In the genomic region with DNA sequence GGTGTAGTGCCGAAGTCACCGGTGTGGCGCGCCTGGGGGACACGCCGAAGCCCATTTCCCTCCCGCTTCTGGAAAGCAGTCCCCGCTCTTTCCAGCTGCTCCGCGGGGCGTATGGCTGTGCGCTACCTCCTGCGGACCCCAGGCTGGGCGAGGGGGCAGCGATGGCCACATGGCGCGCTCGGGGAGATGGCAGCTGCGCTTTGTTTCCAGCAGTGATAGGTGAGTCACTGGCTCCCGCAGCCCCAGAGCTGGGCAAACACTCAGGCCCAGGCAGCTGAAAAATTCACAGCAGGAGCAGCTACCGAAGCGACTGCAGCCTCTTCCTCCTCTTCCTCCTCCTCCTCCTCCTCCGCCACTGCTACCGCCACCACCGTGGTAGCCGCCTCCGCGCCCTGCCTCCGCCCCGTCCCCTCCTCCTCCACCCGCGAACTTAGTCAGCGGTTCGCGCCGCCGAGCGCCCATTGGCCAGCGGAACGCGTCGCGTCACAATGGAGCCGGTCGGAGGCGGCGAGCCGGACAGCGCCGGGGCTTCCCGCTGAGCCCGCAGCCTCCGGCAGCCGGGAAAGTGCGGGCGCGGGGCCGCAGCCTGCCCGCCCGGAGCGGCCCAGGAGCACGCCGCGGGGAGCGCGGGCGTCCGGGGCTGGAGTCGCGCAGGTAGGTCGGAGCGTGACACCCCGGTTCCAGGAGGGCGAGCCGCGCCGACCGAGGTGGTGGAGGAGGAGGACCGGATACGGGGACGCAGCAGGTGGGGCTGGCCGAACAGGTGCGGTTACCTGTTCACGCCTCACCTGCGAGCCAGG, we compare ENCODE assay signal across 1 cellular context.
A peak's percentile ranks its signal among the peaks of the same experiment; 100 is the strongest.
TF ChIP-seq lines count a peak whose summit lies in the region.

Gene LRRC8B, plus strand, starts transcription at position 461 of the 800 bp plus-strand sequence. CDS start 57,822 bp downstream, outside the sequence.

TF ChIP-seq in HepG2, 621 proteins besides CTCF, POLR2A, EP300 and RAD21 (continued from another document and continues in another):
- TF ChIP-seq THAP9 (CRISPR knock-in tag; IDR thresholded peaks at IDR 0.05; ENCODE audit: borderline replicate concordance), result peak; percentile 61; the same call in 1 of the 2 replicates
- TF ChIP-seq, protein P1, sequence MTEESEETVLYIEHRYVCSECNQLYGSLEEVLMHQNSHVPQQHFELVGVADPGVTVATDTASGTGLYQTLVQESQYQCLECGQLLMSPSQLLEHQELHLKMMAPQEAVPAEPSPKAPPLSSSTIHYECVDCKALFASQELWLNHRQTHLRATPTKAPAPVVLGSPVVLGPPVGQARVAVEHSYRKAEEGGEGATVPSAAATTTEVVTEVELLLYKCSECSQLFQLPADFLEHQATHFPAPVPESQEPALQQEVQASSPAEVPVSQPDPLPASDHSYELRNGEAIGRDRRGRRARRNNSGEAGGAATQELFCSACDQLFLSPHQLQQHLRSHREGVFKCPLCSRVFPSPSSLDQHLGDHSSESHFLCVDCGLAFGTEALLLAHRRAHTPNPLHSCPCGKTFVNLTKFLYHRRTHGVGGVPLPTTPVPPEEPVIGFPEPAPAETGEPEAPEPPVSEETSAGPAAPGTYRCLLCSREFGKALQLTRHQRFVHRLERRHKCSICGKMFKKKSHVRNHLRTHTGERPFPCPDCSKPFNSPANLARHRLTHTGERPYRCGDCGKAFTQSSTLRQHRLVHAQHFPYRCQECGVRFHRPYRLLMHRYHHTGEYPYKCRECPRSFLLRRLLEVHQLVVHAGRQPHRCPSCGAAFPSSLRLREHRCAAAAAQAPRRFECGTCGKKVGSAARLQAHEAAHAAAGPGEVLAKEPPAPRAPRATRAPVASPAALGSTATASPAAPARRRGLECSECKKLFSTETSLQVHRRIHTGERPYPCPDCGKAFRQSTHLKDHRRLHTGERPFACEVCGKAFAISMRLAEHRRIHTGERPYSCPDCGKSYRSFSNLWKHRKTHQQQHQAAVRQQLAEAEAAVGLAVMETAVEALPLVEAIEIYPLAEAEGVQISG (CRISPR knock-in tag; IDR thresholded peaks at IDR 0.05), result peak; percentile 65
- TF ChIP-seq SNAI1 (CRISPR knock-in tag; IDR thresholded peaks at IDR 0.05; ENCODE audit: borderline replicate concordance), result peak; percentile 73; the same call in 1 of the 2 replicates
- TF ChIP-seq ZFP91 (CRISPR knock-in tag; IDR thresholded peaks at IDR 0.05; ENCODE audit: borderline replicate concordance), result peak; percentile 58
- no peak for TF ChIP-seq NFIB (CRISPR knock-in tag; IDR thresholded peaks at IDR 0.05; ENCODE audit: borderline replicate concordance)
- TF ChIP-seq IKZF4 (CRISPR knock-in tag; IDR thresholded peaks at IDR 0.05; ENCODE audit: borderline replicate concordance, low read depth, not compliant biosample characterization), result peak; percentile 7
- TF ChIP-seq IKZF5 (CRISPR knock-in tag; IDR thresholded peaks at IDR 0.05), result peak; percentile 19; the same call in 1 of the 2 replicates
- TF ChIP-seq ZSCAN31 (CRISPR knock-in tag; IDR thresholded peaks at IDR 0.05; ENCODE audit: low read depth), result peak; percentile 51; the same call in 1 of the 2 replicates
- 0 out of 2 replicates have a peak, but pooled peaks have one; percentile 31 for TF ChIP-seq ZNF343 (CRISPR knock-in tag; IDR thresholded peaks at IDR 0.05)
- TF ChIP-seq PCBP1 (IDR thresholded peaks at IDR 0.05; ENCODE audit: borderline replicate concordance, low read depth, low read length), result 0 out of 2 replicates have a peak, but pooled peaks have one; percentile 95
- TF ChIP-seq ZFP37 (CRISPR knock-in tag; IDR thresholded peaks at IDR 0.05; ENCODE audit: borderline replicate concordance), result no peak
- TF ChIP-seq ZNF451 (CRISPR knock-in tag; IDR thresholded peaks at IDR 0.05), result peak; percentile 65; the same call in 1 of the 2 replicates
- 0 out of 2 replicates have a peak, but pooled peaks have one; percentile 41 for TF ChIP-seq ZNF256 (CRISPR knock-in tag; conservative IDR thresholded peaks at IDR 0.05)
- TF ChIP-seq YY1 (IDR thresholded peaks at IDR 0.05; ENCODE audit: insufficient read depth, insufficient replicate concordance, low read depth, low read length), result peak; percentile 81
- TF ChIP-seq, protein P2, sequence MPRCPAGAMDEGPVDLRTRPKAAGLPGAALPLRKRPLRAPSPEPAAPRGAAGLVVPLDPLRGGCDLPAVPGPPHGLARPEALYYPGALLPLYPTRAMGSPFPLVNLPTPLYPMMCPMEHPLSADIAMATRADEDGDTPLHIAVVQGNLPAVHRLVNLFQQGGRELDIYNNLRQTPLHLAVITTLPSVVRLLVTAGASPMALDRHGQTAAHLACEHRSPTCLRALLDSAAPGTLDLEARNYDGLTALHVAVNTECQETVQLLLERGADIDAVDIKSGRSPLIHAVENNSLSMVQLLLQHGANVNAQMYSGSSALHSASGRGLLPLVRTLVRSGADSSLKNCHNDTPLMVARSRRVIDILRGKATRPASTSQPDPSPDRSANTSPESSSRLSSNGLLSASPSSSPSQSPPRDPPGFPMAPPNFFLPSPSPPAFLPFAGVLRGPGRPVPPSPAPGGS (CRISPR knock-in tag; IDR thresholded peaks at IDR 0.05), result peak; percentile 84; the same call in 1 of the 2 replicates
- no peak for TF ChIP-seq SP140L (CRISPR knock-in tag; IDR thresholded peaks at IDR 0.05; ENCODE audit: borderline replicate concordance)
- 0 out of 2 replicates have a peak, but pooled peaks have one; percentile 60 for TF ChIP-seq ZNF660 (CRISPR knock-in tag; IDR thresholded peaks at IDR 0.05; ENCODE audit: borderline replicate concordance, low read depth)
- TF ChIP-seq THAP11 (CRISPR knock-in tag; IDR thresholded peaks at IDR 0.05), result no peak
- peak; percentile 29; the same call in 1 of the 2 replicates for TF ChIP-seq KAT8 (CRISPR knock-in tag; IDR thresholded peaks at IDR 0.05)
- peak; percentile 63; the same call in 1 of the 2 replicates for TF ChIP-seq ZNF567 (CRISPR knock-in tag; IDR thresholded peaks at IDR 0.05; ENCODE audit: borderline replicate concordance)
- peak; percentile 70; the same call in 1 of the 2 replicates for TF ChIP-seq ZNF441 (CRISPR knock-in tag; IDR thresholded peaks at IDR 0.05; ENCODE audit: borderline replicate concordance)
- TF ChIP-seq ZNF556 (CRISPR knock-in tag; IDR thresholded peaks at IDR 0.05; ENCODE audit: borderline replicate concordance), result peak; percentile 36; the same call in 1 of the 2 replicates
- TF ChIP-seq ATF7 (IDR thresholded peaks at IDR 0.05), result no peak
- 0 out of 2 replicates have a peak, but pooled peaks have one; percentile 59 for TF ChIP-seq ATF7 (CRISPR knock-in tag; IDR thresholded peaks at IDR 0.05)
- TF ChIP-seq ZNF709 (CRISPR knock-in tag; IDR thresholded peaks at IDR 0.05), result peak; percentile 82
- no peak for TF ChIP-seq ZNF124 (CRISPR knock-in tag; IDR thresholded peaks at IDR 0.05)
- no peak for TF ChIP-seq MZF1 (CRISPR knock-in tag; IDR thresholded peaks at IDR 0.05; ENCODE audit: borderline replicate concordance)
- TF ChIP-seq ZBTB7A (CRISPR knock-in tag; IDR thresholded peaks at IDR 0.05), result peak; percentile 67; the same call in 1 of the 2 replicates
- TF ChIP-seq REL (CRISPR knock-in tag; conservative IDR thresholded peaks at IDR 0.05), result no peak; the same call in 1 of the 2 replicates
- no peak for TF ChIP-seq ZNF3 (CRISPR knock-in tag; IDR thresholded peaks at IDR 0.05)
- peak; percentile 36; the same call in 1 of the 2 replicates for TF ChIP-seq PHF21A (CRISPR knock-in tag; IDR thresholded peaks at IDR 0.05)
- TF ChIP-seq TRIM24 (CRISPR knock-in tag; IDR thresholded peaks at IDR 0.05), result no peak
- peak; percentile 74 for TF ChIP-seq ZFY (CRISPR knock-in tag; IDR thresholded peaks at IDR 0.05)
- peak; percentile 42; the same call in 1 of the 2 replicates for TF ChIP-seq HDAC1 (CRISPR knock-in tag; IDR thresholded peaks at IDR 0.05)
- TF ChIP-seq PHF8 (CRISPR knock-in tag; IDR thresholded peaks at IDR 0.05), result peak; percentile 73
- TF ChIP-seq, protein P3, sequence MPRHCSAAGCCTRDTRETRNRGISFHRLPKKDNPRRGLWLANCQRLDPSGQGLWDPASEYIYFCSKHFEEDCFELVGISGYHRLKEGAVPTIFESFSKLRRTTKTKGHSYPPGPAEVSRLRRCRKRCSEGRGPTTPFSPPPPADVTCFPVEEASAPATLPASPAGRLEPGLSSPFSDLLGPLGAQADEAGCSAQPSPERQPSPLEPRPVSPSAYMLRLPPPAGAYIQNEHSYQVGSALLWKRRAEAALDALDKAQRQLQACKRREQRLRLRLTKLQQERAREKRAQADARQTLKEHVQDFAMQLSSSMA (CRISPR knock-in tag; IDR thresholded peaks at IDR 0.05), result peak; percentile 53
- TF ChIP-seq GTF2F1 (IDR thresholded peaks at IDR 0.05; ENCODE audit: low read length), result peak; percentile 26; the same call in 1 of the 2 replicates
- TF ChIP-seq ZNF563 (CRISPR knock-in tag; IDR thresholded peaks at IDR 0.05), result 0 out of 2 replicates have a peak, but pooled peaks have one; percentile 35
- TF ChIP-seq ZNF251 (CRISPR knock-in tag; IDR thresholded peaks at IDR 0.05), result no peak
- TF ChIP-seq ZSCAN9 (CRISPR knock-in tag; IDR thresholded peaks at IDR 0.05; ENCODE audit: borderline replicate concordance), result peak; percentile 72; the same call in 1 of the 2 replicates
- 0 out of 2 replicates have a peak, but pooled peaks have one; percentile 64 for TF ChIP-seq ZNF275 (CRISPR knock-in tag; IDR thresholded peaks at IDR 0.05; ENCODE audit: borderline replicate concordance)
- TF ChIP-seq EED (CRISPR knock-in tag; IDR thresholded peaks at IDR 0.05), result peak; percentile 94
- peak; percentile 46; the same call in 1 of the 2 replicates for TF ChIP-seq ZNF331 (CRISPR knock-in tag; IDR thresholded peaks at IDR 0.05)
- peak; percentile 50 for TF ChIP-seq ZNF883 (CRISPR knock-in tag; IDR thresholded peaks at IDR 0.05; ENCODE audit: not compliant biosample characterization)
- 0 out of 2 replicates have a peak, but pooled peaks have one; percentile 40 for TF ChIP-seq ZBTB20 (CRISPR knock-in tag; IDR thresholded peaks at IDR 0.05; ENCODE audit: borderline replicate concordance, low read depth)
- 0 out of 2 replicates have a peak, but pooled peaks have one; percentile 64 for TF ChIP-seq KLF11 (CRISPR knock-in tag; IDR thresholded peaks at IDR 0.05)
- no peak for TF ChIP-seq RFXAP (CRISPR knock-in tag; IDR thresholded peaks at IDR 0.05; ENCODE audit: borderline replicate concordance)
- TF ChIP-seq ZMYM4 (CRISPR knock-in tag; IDR thresholded peaks at IDR 0.05), result peak; percentile 85
- TF ChIP-seq POGK (CRISPR knock-in tag; conservative IDR thresholded peaks at IDR 0.05), result peak; percentile 53
- no peak for TF ChIP-seq GTF3A (CRISPR knock-in tag; conservative IDR thresholded peaks at IDR 0.05)
- 0 out of 2 replicates have a peak, but pooled peaks have one; percentile 68 for TF ChIP-seq KLF6 (CRISPR knock-in tag; IDR thresholded peaks at IDR 0.05)
- TF ChIP-seq ELF1 (CRISPR knock-in tag; IDR thresholded peaks at IDR 0.05), result no peak
